ENCODE assay signal across 21 cellular contexts in the genomic region with DNA sequence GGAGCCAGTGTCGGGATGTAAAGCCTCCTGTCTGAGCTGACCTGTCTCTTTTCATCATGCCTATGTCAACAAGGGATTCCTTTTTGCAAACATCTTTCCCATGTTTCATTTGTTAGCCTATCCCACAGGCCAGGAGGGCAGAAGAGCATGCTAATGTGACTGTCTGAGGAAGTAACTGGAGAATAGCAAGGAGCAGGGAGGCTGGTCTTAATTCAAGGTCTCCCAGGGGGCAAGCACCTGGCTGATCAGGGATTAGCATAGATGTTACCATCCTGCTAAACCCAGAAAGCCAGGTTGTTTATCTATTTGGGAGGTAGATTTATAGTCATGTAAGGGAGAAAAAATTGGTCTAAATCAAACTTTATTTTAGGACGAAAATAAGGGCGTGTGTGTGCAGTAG.
"Had no signal": no experiment of that assay in that cellular context is flagged by ENCODE, and none has a peak within 500 bp of the region (broad histone marks: within the 10 kb centered on the region; RNA-seq: fewer than 3 reads in every experiment).

No MANE protein-coding gene starts in this region.

- FAIRE-seq: keratinocyte, TTC549 had no signal

- H3K27me3 ChIP-seq: body of pancreas, dorsolateral prefrontal cortex, hepatocyte, right atrium auricular region, thyroid gland had no signal

- H2AFZ ChIP-seq: hepatocyte had no signal

- ATAC-seq: activated CD8-positive, alpha-beta T cell treated with anti-CD3 and anti-CD28 coated beads for 36 hours; activated T-helper 17 cell treated with anti-CD3 and anti-CD28 coated beads, Interleukin-2, amount 50 U/mL, for 72 hours; body of pancreas; left lobe of liver had no signal

- H3K9me3 ChIP-seq: body of pancreas, prostate gland, right atrium auricular region, thyroid gland had no signal

- H3K27ac ChIP-seq: body of pancreas, dorsolateral prefrontal cortex, epithelial cell of prostate, hepatocyte, prostate gland, right atrium auricular region, thyroid gland had no signal

- H3K79me2 ChIP-seq: hepatocyte had no signal

- H3K27ac Mint-ChIP-seq: activated CD8-positive, alpha-beta T cell treated with anti-CD3 and anti-CD28 coated beads for 36 hours; activated T-helper 17 cell treated with anti-CD3 and anti-CD28 coated beads, Interleukin-2, amount 50 U/mL, for 72 hours; T-helper 2 cell treated with Interferon-gamma antibody and Interleukin-4, amounts not matched to agents 5 μg/mL and 100 μg/mL, for 36 hours had no signal

- H3K4me3 ChIP-seq: body of pancreas, dorsolateral prefrontal cortex, hepatocyte, prostate gland, right atrium auricular region, thyroid gland had no signal

- H3K4me1 ChIP-seq: body of pancreas, prostate gland, right atrium auricular region, thyroid gland had no signal

- H3K4me1 Mint-ChIP-seq: activated T-helper 17 cell treated with anti-CD3 and anti-CD28 coated beads, Interleukin-2, amount 50 U/mL, for 72 hours had no signal

- DNase-seq: activated CD4-positive, alpha-beta T cell treated with anti-CD3 and anti-CD28 coated beads for 48 hours; activated CD4-positive, CD25-positive, alpha-beta regulatory T cell; activated CD8-positive, alpha-beta T cell treated with anti-CD3 and anti-CD28 coated beads for 36 hours; activated naive CD4-positive, alpha-beta T cell treated with Interleukin-2 at 50 U/mL for 16 hours; activated T-cell treated with anti-CD3 and anti-CD28 coated beads, Interleukin-2, amount 50 U/mL, for 1 hour; body of pancreas; dorsolateral prefrontal cortex; foreskin fibroblast; occipital lobe; stimulated activated CD4-positive, alpha-beta T cell treated with anti-CD3 and anti-CD28 coated beads, Interleukin-2, amount 100 ng/mL, for 24 hours; stimulated activated naive CD4-positive, alpha-beta T cell treated with Interleukin-2 at 50 U/mL for 16 hours; thyroid gland had no signal

- H3K9me3 Mint-ChIP-seq: activated CD8-positive, alpha-beta T cell treated with anti-CD3 and anti-CD28 coated beads for 36 hours; activated T-helper 17 cell treated with anti-CD3 and anti-CD28 coated beads, Interleukin-2, amount 50 U/mL, for 72 hours; T-helper 2 cell treated with Interferon-gamma antibody and Interleukin-4, amounts not matched to agents 5 μg/mL and 100 μg/mL, for 36 hours had no signal

- H3K4me3 Mint-ChIP-seq: activated CD8-positive, alpha-beta T cell treated with anti-CD3 and anti-CD28 coated beads for 36 hours; activated T-helper 17 cell treated with anti-CD3 and anti-CD28 coated beads, Interleukin-2, amount 50 U/mL, for 72 hours; T-helper 2 cell treated with Interferon-gamma antibody and Interleukin-4, amounts not matched to agents 5 μg/mL and 100 μg/mL, for 36 hours had no signal

- H3K4me2 ChIP-seq: hepatocyte had no signal
